Comparison of ENCODE assay signal across 12 cellular contexts in the genomic region with DNA sequence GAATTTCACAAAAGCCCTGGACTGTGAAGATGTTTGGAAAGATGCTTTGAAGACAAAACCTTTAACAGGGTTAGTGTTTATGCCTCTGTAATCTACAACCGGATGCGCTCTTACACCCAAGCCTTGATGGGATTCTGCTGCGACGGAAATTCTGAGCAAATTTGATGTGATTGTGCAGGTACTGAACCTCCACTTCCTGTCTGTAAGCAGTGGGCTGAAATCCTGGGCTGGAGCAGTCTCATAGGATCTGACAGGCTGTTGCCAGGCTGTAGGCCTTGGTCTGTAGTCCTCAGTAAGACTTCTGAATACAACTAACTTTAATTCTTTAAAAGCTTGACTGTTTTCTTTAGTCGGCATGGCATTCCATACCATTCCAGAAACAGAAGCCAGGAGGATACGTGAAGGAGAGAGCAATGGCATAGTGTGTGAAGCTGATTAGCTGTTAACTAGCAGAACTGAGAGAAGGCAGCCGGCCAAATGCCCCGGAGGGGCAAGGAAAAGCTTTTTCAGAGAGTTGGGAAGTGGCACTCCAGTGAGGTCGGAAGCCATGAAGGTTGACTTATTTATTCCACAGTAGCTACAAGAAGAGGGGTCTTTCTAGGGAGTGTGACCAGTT.
DNase-seq lines count a peak whose midpoint lies in the region; ATAC-seq and TF ChIP-seq lines count a peak whose summit lies in the region.
"Had no signal": no experiment of that assay in that cellular context is flagged by ENCODE, and none has a peak within 500 bp of the region (broad histone marks: within the 10 kb centered on the region; RNA-seq: fewer than 3 reads in every experiment).

No MANE protein-coding gene starts in this region.

- peak overlapping the region; percentile 37 to 82 (median 54) for H3K4me3 Mint-ChIP-seq in nephron

- H3K9me3 Mint-ChIP-seq in nephron: no peaks in the 10 kb centered on the region

- no peak for TF ChIP-seq POLR2A in stomach (IDR thresholded peaks at IDR 0.05)

- DNase-seq in DMS79 treated with DMSO at 0.1 percent for 48 hours (lab: John Stamatoyannopoulos, UW): peak; percentile 23
- DNase-seq in DMS79 (lab: John Stamatoyannopoulos, UW): no peak
- peak; percentile 33 for DNase-seq in adipocyte (ENCODE audit: low read depth)
- peak; percentile 34 for DNase-seq in stomach
- DNase-seq in NCI-H82 (lab: John Stamatoyannopoulos, UW): no peak
- DNase-seq in right atrium auricular region (ENCODE audit: low spot score): no peak
- DNase-seq: colonic mucosa, NCI-H2107, T-helper 9 cell had no signal

- H3K27me3 ChIP-seq in adipocyte (replicated peaks; ENCODE audit: control insufficient read depth, insufficient read depth, low read length) (no peaks in the 10 kb centered on the region), stomach (no peaks in the 10 kb centered on the region), right atrium auricular region (no peaks in the 10 kb centered on the region)
- H3K27me3 ChIP-seq: colonic mucosa had no signal

- H3K27me3 Mint-ChIP-seq in nephron (ENCODE audit: low read depth): no peaks in the 10 kb centered on the region

- H3K4me3 ChIP-seq in adipocyte (ENCODE audit: low read length): no peak overlapping the region
- H3K4me3 ChIP-seq in stomach: no peak overlapping the region
- no peak overlapping the region for H3K4me3 ChIP-seq in right atrium auricular region
- H3K4me3 ChIP-seq: colonic mucosa had no signal

- TF ChIP-seq EP300 in stomach (IDR thresholded peaks at IDR 0.05): no peak

- H3K9me3 ChIP-seq in adipocyte (ENCODE audit: control insufficient read depth, low read length) (no peaks in the 10 kb centered on the region), stomach (no peaks in the 10 kb centered on the region), right atrium auricular region (no peaks in the 10 kb centered on the region)
- H3K9me3 ChIP-seq: colonic mucosa had no signal

- peaks cover 23% of the 10 kb centered on the region for H3K4me1 ChIP-seq in adipocyte (ENCODE audit: control insufficient read depth, insufficient read depth, low read length)
- peaks cover 0 to 29% (median 14%) of the 10 kb centered on the region in 4 donors for H3K4me1 ChIP-seq in stomach
- peaks cover 0 to 23% of the 10 kb centered on the region in 2 donors for H3K4me1 ChIP-seq in right atrium auricular region
- H3K4me1 ChIP-seq: colonic mucosa had no signal

- ATAC-seq in HG02588 (IDR thresholded peaks at IDR 0.05; ENCODE audit: unreplicated experiment): no peak

- intact Hi-C loops in stomach (cut with DNase I; ENCODE audit: low total_unique reads): no loop called here

- no peaks in the 10 kb centered on the region for H3K36me3 Mint-ChIP-seq in nephron (ENCODE audit: low read depth)

- TF ChIP-seq CTCF in nephron (IDR thresholded peaks at IDR 0.05; ENCODE audit: unreplicated experiment in 3 of 3): no peak
- TF ChIP-seq CTCF in stomach (IDR thresholded peaks at IDR 0.05): no peak
- no peak for TF ChIP-seq CTCF in right atrium auricular region (IDR thresholded peaks at IDR 0.05)

- H3K27ac Mint-ChIP-seq in nephron: peak overlapping the region; percentile 91 to 94 (median 91)

- H3K36me3 ChIP-seq in adipocyte (ENCODE audit: control insufficient read depth, insufficient read depth, low read length, severe bottlenecking) (no peaks in the 10 kb centered on the region), stomach (no peaks in the 10 kb centered on the region), right atrium auricular region (no peaks in the 10 kb centered on the region)
- H3K36me3 ChIP-seq: colonic mucosa had no signal

- no peak overlapping the region for H3K9ac ChIP-seq in adipocyte (ENCODE audit: low read length)

- peaks cover 75% of the 10 kb centered on the region for H3K4me1 Mint-ChIP-seq in nephron

- H3K27ac ChIP-seq in stomach: peak overlapping the region in 3 of 5 donors; percentile 5 to 67 (median 45)
- H3K27ac ChIP-seq in right atrium auricular region: no peak overlapping the region
- H3K27ac ChIP-seq: 22Rv1, colonic mucosa had no signal

- 33 to 46% (median 37%) methylated on average over 9 of the region's 9 CpGs for WGBS in stomach, 5 donors

Comparison
In these comparisons a context has a peak if more than half of its experiments do, and no peak if none do; other contexts are left out.
1. DNase-seq: peak in DMS79 treated with DMSO at 0.1 percent for 48 hours (single experiment), adipocyte (single experiment) and stomach (single experiment); none in DMS79 (single experiment), NCI-H82 (single experiment) and right atrium auricular region (single experiment).
2. H3K27ac ChIP-seq: peak in stomach (3 of 5); none in right atrium auricular region (0 of 2).